In the genomic region with DNA sequence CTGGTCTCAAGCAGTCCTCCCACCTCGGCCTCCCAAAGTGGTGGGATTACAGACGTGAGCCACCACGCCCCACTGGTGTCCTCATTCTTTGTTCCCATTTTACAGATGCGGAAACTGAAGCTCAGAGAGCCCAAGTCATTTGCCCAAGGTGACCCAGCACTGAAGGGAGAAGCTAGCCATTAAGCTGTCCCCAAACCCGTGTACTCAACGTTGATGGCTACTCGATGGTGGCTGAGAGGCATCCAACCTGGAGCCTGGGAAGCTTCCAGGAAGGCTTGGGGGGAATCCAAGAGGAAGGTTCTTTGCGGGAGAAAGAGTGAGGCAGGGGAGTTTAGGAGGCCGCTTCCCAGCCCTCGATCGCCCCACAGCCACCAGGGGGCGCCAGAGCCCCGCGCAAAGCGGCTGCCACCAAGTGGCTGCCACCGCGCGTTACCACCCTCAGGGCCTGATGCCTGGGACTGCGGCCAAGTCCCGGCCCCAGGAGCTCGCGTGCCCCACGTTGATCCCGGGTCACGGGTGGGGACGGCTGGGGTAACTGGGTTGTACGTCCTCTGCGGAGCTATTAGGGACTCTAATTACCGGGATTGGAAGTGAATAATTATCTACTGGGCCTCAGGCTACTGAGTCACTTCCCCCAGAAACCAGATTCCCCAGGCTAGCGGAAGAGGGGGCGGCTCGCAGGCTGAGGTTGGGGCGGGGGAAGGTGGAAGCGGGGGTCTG, we compare ENCODE assay signal across 1 cellular context.
TF ChIP-seq lines count a peak whose summit lies in the region.

No MANE protein-coding gene starts in this region.

TF ChIP-seq in K562, 482 proteins besides CTCF, POLR2A, EP300 and RAD21 (continued from another document and continues in another):
- TF ChIP-seq, protein P1, sequence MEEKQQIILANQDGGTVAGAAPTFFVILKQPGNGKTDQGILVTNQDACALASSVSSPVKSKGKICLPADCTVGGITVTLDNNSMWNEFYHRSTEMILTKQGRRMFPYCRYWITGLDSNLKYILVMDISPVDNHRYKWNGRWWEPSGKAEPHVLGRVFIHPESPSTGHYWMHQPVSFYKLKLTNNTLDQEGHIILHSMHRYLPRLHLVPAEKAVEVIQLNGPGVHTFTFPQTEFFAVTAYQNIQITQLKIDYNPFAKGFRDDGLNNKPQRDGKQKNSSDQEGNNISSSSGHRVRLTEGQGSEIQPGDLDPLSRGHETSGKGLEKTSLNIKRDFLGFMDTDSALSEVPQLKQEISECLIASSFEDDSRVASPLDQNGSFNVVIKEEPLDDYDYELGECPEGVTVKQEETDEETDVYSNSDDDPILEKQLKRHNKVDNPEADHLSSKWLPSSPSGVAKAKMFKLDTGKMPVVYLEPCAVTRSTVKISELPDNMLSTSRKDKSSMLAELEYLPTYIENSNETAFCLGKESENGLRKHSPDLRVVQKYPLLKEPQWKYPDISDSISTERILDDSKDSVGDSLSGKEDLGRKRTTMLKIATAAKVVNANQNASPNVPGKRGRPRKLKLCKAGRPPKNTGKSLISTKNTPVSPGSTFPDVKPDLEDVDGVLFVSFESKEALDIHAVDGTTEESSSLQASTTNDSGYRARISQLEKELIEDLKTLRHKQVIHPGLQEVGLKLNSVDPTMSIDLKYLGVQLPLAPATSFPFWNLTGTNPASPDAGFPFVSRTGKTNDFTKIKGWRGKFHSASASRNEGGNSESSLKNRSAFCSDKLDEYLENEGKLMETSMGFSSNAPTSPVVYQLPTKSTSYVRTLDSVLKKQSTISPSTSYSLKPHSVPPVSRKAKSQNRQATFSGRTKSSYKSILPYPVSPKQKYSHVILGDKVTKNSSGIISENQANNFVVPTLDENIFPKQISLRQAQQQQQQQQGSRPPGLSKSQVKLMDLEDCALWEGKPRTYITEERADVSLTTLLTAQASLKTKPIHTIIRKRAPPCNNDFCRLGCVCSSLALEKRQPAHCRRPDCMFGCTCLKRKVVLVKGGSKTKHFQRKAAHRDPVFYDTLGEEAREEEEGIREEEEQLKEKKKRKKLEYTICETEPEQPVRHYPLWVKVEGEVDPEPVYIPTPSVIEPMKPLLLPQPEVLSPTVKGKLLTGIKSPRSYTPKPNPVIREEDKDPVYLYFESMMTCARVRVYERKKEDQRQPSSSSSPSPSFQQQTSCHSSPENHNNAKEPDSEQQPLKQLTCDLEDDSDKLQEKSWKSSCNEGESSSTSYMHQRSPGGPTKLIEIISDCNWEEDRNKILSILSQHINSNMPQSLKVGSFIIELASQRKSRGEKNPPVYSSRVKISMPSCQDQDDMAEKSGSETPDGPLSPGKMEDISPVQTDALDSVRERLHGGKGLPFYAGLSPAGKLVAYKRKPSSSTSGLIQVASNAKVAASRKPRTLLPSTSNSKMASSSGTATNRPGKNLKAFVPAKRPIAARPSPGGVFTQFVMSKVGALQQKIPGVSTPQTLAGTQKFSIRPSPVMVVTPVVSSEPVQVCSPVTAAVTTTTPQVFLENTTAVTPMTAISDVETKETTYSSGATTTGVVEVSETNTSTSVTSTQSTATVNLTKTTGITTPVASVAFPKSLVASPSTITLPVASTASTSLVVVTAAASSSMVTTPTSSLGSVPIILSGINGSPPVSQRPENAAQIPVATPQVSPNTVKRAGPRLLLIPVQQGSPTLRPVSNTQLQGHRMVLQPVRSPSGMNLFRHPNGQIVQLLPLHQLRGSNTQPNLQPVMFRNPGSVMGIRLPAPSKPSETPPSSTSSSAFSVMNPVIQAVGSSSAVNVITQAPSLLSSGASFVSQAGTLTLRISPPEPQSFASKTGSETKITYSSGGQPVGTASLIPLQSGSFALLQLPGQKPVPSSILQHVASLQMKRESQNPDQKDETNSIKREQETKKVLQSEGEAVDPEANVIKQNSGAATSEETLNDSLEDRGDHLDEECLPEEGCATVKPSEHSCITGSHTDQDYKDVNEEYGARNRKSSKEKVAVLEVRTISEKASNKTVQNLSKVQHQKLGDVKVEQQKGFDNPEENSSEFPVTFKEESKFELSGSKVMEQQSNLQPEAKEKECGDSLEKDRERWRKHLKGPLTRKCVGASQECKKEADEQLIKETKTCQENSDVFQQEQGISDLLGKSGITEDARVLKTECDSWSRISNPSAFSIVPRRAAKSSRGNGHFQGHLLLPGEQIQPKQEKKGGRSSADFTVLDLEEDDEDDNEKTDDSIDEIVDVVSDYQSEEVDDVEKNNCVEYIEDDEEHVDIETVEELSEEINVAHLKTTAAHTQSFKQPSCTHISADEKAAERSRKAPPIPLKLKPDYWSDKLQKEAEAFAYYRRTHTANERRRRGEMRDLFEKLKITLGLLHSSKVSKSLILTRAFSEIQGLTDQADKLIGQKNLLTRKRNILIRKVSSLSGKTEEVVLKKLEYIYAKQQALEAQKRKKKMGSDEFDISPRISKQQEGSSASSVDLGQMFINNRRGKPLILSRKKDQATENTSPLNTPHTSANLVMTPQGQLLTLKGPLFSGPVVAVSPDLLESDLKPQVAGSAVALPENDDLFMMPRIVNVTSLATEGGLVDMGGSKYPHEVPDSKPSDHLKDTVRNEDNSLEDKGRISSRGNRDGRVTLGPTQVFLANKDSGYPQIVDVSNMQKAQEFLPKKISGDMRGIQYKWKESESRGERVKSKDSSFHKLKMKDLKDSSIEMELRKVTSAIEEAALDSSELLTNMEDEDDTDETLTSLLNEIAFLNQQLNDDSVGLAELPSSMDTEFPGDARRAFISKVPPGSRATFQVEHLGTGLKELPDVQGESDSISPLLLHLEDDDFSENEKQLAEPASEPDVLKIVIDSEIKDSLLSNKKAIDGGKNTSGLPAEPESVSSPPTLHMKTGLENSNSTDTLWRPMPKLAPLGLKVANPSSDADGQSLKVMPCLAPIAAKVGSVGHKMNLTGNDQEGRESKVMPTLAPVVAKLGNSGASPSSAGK (IDR thresholded peaks at IDR 0.05): no peak
- TF ChIP-seq, protein P2, sequence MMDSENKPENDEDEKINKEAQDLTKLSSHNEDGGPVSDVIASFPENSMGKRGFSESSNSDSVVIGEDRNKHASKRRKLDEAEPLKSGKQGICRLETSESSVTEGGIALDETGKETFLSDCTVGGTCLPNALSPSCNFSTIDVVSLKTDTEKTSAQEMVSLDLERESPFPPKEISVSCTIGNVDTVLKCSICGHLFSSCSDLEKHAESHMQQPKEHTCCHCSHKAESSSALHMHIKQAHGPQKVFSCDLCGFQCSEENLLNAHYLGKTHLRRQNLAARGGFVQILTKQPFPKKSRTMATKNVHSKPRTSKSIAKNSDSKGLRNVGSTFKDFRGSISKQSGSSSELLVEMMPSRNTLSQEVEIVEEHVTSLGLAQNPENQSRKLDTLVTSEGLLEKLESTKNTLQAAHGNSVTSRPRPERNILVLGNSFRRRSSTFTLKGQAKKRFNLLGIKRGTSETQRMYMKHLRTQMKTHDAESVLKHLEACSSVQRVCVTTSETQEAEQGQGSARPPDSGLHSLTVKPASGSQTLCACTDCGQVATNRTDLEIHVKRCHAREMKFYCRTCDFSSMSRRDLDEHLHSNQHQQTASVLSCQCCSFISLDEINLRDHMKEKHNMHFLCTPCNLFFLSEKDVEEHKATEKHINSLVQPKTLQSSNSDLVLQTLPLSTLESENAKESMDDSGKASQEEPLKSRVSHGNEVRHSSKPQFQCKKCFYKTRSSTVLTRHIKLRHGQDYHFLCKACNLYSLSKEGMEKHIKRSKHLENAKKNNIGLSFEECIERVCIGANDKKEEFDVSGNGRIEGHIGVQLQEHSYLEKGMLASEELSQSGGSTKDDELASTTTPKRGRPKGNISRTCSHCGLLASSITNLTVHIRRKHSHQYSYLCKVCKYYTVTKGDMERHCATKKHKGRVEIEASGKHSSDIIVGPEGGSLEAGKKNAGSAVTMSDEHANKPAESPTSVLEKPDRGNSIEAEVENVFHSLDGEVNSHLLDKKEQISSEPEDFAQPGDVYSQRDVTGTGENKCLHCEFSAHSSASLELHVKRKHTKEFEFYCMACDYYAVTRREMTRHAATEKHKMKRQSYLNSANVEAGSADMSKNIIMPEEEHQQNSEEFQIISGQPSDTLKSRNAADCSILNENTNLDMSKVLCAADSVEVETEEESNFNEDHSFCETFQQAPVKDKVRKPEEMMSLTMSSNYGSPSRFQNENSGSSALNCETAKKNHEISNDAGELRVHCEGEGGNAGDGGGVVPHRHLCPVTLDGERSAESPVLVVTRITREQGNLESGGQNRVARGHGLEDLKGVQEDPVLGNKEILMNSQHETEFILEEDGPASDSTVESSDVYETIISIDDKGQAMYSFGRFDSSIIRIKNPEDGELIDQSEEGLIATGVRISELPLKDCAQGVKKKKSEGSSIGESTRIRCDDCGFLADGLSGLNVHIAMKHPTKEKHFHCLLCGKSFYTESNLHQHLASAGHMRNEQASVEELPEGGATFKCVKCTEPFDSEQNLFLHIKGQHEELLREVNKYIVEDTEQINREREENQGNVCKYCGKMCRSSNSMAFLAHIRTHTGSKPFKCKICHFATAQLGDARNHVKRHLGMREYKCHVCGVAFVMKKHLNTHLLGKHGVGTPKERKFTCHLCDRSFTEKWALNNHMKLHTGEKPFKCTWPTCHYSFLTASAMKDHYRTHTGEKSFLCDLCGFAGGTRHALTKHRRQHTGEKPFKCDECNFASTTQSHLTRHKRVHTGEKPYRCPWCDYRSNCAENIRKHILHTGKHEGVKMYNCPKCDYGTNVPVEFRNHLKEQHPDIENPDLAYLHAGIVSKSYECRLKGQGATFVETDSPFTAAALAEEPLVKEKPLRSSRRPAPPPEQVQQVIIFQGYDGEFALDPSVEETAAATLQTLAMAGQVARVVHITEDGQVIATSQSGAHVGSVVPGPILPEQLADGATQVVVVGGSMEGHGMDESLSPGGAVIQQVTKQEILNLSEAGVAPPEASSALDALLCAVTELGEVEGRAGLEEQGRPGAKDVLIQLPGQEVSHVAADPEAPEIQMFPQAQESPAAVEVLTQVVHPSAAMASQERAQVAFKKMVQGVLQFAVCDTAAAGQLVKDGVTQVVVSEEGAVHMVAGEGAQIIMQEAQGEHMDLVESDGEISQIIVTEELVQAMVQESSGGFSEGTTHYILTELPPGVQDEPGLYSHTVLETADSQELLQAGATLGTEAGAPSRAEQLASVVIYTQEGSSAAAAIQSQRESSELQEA (IDR thresholded peaks at IDR 0.05; ENCODE audit: low read depth): no peak
- TF ChIP-seq ZNF354B (CRISPR knock-in tag; IDR thresholded peaks at IDR 0.05): no peak
- TF ChIP-seq COPS2 (conservative IDR thresholded peaks at IDR 0.05): no peak
- no peak for TF ChIP-seq ZNF561 (CRISPR knock-in tag; conservative IDR thresholded peaks at IDR 0.05)
- no peak for TF ChIP-seq CSDE1 (IDR thresholded peaks at IDR 0.05)
- TF ChIP-seq, protein P3, sequence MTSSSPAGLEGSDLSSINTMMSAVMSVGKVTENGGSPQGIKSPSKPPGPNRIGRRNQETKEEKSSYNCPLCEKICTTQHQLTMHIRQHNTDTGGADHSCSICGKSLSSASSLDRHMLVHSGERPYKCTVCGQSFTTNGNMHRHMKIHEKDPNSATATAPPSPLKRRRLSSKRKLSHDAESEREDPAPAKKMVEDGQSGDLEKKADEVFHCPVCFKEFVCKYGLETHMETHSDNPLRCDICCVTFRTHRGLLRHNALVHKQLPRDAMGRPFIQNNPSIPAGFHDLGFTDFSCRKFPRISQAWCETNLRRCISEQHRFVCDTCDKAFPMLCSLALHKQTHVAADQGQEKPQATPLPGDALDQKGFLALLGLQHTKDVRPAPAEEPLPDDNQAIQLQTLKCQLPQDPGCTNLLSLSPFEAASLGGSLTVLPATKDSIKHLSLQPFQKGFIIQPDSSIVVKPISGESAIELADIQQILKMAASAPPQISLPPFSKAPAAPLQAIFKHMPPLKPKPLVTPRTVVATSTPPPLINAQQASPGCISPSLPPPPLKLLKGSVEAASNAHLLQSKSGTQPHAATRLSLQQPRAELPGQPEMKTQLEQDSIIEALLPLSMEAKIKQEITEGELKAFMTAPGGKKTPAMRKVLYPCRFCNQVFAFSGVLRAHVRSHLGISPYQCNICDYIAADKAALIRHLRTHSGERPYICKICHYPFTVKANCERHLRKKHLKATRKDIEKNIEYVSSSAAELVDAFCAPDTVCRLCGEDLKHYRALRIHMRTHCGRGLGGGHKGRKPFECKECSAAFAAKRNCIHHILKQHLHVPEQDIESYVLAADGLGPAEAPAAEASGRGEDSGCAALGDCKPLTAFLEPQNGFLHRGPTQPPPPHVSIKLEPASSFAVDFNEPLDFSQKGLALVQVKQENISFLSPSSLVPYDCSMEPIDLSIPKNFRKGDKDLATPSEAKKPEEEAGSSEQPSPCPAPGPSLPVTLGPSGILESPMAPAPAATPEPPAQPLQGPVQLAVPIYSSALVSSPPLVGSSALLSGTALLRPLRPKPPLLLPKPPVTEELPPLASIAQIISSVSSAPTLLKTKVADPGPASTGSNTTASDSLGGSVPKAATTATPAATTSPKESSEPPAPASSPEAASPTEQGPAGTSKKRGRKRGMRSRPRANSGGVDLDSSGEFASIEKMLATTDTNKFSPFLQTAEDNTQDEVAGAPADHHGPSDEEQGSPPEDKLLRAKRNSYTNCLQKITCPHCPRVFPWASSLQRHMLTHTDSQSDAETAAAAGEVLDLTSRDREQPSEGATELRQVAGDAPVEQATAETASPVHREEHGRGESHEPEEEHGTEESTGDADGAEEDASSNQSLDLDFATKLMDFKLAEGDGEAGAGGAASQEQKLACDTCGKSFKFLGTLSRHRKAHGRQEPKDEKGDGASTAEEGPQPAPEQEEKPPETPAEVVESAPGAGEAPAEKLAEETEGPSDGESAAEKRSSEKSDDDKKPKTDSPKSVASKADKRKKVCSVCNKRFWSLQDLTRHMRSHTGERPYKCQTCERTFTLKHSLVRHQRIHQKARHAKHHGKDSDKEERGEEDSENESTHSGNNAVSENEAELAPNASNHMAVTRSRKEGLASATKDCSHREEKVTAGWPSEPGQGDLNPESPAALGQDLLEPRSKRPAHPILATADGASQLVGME (CRISPR knock-in tag; IDR thresholded peaks at IDR 0.05): no peak
- TF ChIP-seq NBN (IDR thresholded peaks at IDR 0.05; ENCODE audit: low read depth): peak; percentile 51; the same call in 1 of the 2 replicates
- TF ChIP-seq ZFP36 (IDR thresholded peaks at IDR 0.05; ENCODE audit: low read depth, low read length, partially characterized antibody): peak; percentile 87
- TF ChIP-seq TFAM (CRISPR knock-in tag; conservative IDR thresholded peaks at IDR 0.05): no peak
- TF ChIP-seq ZNF431 (CRISPR knock-in tag; IDR thresholded peaks at IDR 0.05): no peak
- TF ChIP-seq ZNF436 (CRISPR knock-in tag; IDR thresholded peaks at IDR 0.05): no peak
